12 cellular contexts compared by ENCODE assay signal in genomic region chrX:48854898-48855297, GRCh38. TPM values are rescaled to one million over a fixed set of nuclear protein-coding genes. Genes with fewer than 3 reads are reported as not detected.
A peak's percentile ranks its signal among the peaks of the same experiment; 100 is the strongest.
DNase-seq lines count a peak whose midpoint lies in the region; TF ChIP-seq lines count a peak whose summit lies in the region.
"Had no signal": no experiment of that assay in that cellular context is flagged by ENCODE, and none has a peak within 500 bp of the region (broad histone marks: within the 10 kb centered on the region; RNA-seq: fewer than 3 reads in every experiment).

No MANE protein-coding gene starts in this region.

- no peaks in the 10 kb centered on the region; the same call in 1 of the 2 replicates for H3K4me1 ChIP-seq in Caco-2
- no peaks in the 10 kb centered on the region for H3K4me1 ChIP-seq in Peyer's patch
- H3K4me1 ChIP-seq: heart left ventricle had no signal

- H3K4me1 Mint-ChIP-seq in Caco-2 (ENCODE audit: low read depth, unreplicated experiment): peaks cover 21% of the 10 kb centered on the region

- H3K27ac Mint-ChIP-seq in Caco-2 (ENCODE audit: unreplicated experiment): peak overlapping the region; percentile 17

- TF ChIP-seq POLR2A in Peyer's patch (IDR thresholded peaks at IDR 0.05): no peak

- H3K36me3 Mint-ChIP-seq in Caco-2 (ENCODE audit: insufficient read depth, unreplicated experiment): no peaks in the 10 kb centered on the region

- H3K27ac ChIP-seq in VCaP: no peak overlapping the region
- H3K27ac ChIP-seq in Peyer's patch: no peak overlapping the region
- H3K27ac ChIP-seq: heart left ventricle had no signal

- POLR2A ChIA-PET in Caco-2 (lab: Charles Lee): no interaction called here

- H3K27me3 Mint-ChIP-seq in Caco-2 (ENCODE audit: insufficient read depth, unreplicated experiment): no peaks in the 10 kb centered on the region

- intact Hi-C loops in Caco-2 (cut with micrococcal nuclease; ENCODE audit: unreplicated experiment): loop anchor here (2.0 kb wide), 1 partner anchor 58 kb away; no protein-coding TSS in a partner anchor

- DNase-seq in Caco-2: peak; percentile 36
- DNase-seq in HT1080 (ENCODE audit: low read depth): peak; percentile 25
- DNase-seq in glomerular visceral epithelial cell (ENCODE audit: extremely low spot score): peak; percentile 11
- no peak for DNase-seq in GF-D8 (lab: John Stamatoyannopoulos, UW)
- no peak for DNase-seq in NCI-H2081 treated with DMSO at 0.1 percent for 48 hours (lab: John Stamatoyannopoulos, UW)
- no peak for DNase-seq in Peyer's patch
- DNase-seq in NCI-H2171 treated with DMSO at 0.1 percent for 48 hours (lab: John Stamatoyannopoulos, UW): no peak
- DNase-seq: heart left ventricle; stimulated activated CD4-positive, alpha-beta T cell treated with anti-CD3 and anti-CD28 coated beads, Interleukin-4, amount 100 ng/mL, for 1 hour had no signal

- BruUV-seq in Caco-2 (replicated peaks; lab: Mats Ljungman, UMichigan): no TSS peak

- H3K9me3 Mint-ChIP-seq in Caco-2 (ENCODE audit: unreplicated experiment): no peaks in the 10 kb centered on the region

- no peak overlapping the region for H3K4me3 ChIP-seq in Caco-2 (ENCODE audit: low read depth, low read length)
- no peak overlapping the region for H3K4me3 ChIP-seq in Peyer's patch
- H3K4me3 ChIP-seq: heart left ventricle had no signal

- TF ChIP-seq CTCF in Caco-2 (IDR thresholded peaks at IDR 0.05; ENCODE audit: insufficient read depth in 1 of 2, low read depth in 1 of 2, low read length in 1 of 2, severe bottlenecking in 1 of 2, unreplicated experiment in 1 of 2): peak in 1 of 2 experiments; percentile 30
- TF ChIP-seq CTCF in VCaP (conservative IDR thresholded peaks at IDR 0.05): peak; percentile 23
- peak in 1 of 6 experiments; percentile 34 for TF ChIP-seq CTCF in Peyer's patch (IDR thresholded peaks at IDR 0.05)

- no peaks in the 10 kb centered on the region for H3K27me3 ChIP-seq in Caco-2 (replicated peaks; ENCODE audit: control insufficient read depth, insufficient read depth, low read length)
- no peaks in the 10 kb centered on the region for H3K27me3 ChIP-seq in Peyer's patch

- H3K36me3 ChIP-seq in Caco-2 (ENCODE audit: control insufficient read depth, insufficient read depth, low read length) (no peaks in the 10 kb centered on the region), Peyer's patch (no peaks in the 10 kb centered on the region)
- H3K36me3 ChIP-seq: heart left ventricle had no signal

- H3K4me3 Mint-ChIP-seq in Caco-2 (ENCODE audit: unreplicated experiment): peak overlapping the region; percentile 61
- H3K4me3 Mint-ChIP-seq: naive thymus-derived CD8-positive, alpha-beta T cell had no signal

- H3K9me3 ChIP-seq in Caco-2: no peaks in the 10 kb centered on the region
- no peaks in the 10 kb centered on the region for H3K9me3 ChIP-seq in Peyer's patch

- CTCF ChIA-PET in Caco-2 (lab: Charles Lee): interaction anchor here (0.6 kb wide), 1 partner anchor 57 kb away, joined by 3 read pairs; the partner anchor contains the start of gene SLC35A2

RNA-seq across cellular contexts. Expression of gene PCSK1N, which starts 19.5 kb away (rescaled TPM):
- total RNA-seq in Caco-2 (2022) (19.5 and 24.1 TPM in 2 replicates), Peyer's patch (10 to 100 TPM in 3 of 4 donors, not detected in 1; 19.0 to 49.2 (median 33.5) TPM)
- total RNA-seq in HT1080 (2014; rRNA removed; shearing (Covaris generic)): not detected in 2 replicates
- polyA plus RNA-seq in HT1080 (2015; cell fraction: cytosol; rRNA removed): not detected in 2 replicates
- polyA plus RNA-seq in HT1080 (2015; cell fraction: nucleus; rRNA removed): not detected in 2 replicates
- polyA plus RNA-seq: heart left ventricle had no signal

RNA-seq across cellular contexts. Expression of gene ERAS, which starts 28.6 kb away (rescaled TPM):
- total RNA-seq in Caco-2 (2022): not detected in 2 replicates
- total RNA-seq in HT1080 (2014; rRNA removed; shearing (Covaris generic)): not detected in 2 replicates
- polyA plus RNA-seq in HT1080 (2015; cell fraction: cytosol; rRNA removed): not detected in 2 replicates
- not detected in 2 replicates for polyA plus RNA-seq in HT1080 (2015; cell fraction: nucleus; rRNA removed)
- not detected for total RNA-seq in Peyer's patch
- total RNA-seq: heart left ventricle; naive thymus-derived CD8-positive, alpha-beta T cell; temporal lobe had no signal
- polyA plus RNA-seq: heart left ventricle; naive thymus-derived CD8-positive, alpha-beta T cell had no signal

RNA-seq across cellular contexts. Expression of gene TIMM17B, which starts 42.7 kb away (rescaled TPM):
- total RNA-seq in Caco-2 (2022) (82.5 and 90.6 TPM in 2 replicates), Peyer's patch (10 to 100 TPM; 33.8 to 67.9 (median 54.5) TPM)
- total RNA-seq in HT1080 (2014; rRNA removed; shearing (Covaris generic)): 63.0 and 65.9 TPM in 2 replicates
- 45.5 and 69.6 TPM in 2 replicates for polyA plus RNA-seq in HT1080 (2015; cell fraction: cytosol; rRNA removed)
- 38.4 and 38.9 TPM in 2 replicates for polyA plus RNA-seq in HT1080 (2015; cell fraction: nucleus; rRNA removed)

RNA-seq across cellular contexts. Expression of gene PQBP1, which starts 42.8 kb away (rescaled TPM):
- 111 and 114 TPM in 2 replicates for total RNA-seq in Caco-2 (2022)
- 80.8 and 109 TPM in 2 replicates for total RNA-seq in HT1080 (2014; rRNA removed; shearing (Covaris generic))
- 42.2 and 47.2 TPM in 2 replicates for polyA plus RNA-seq in HT1080 (2015; cell fraction: cytosol; rRNA removed)
- polyA plus RNA-seq in HT1080 (2015; cell fraction: nucleus; rRNA removed): 48.8 and 51.8 TPM in 2 replicates
- 10 to 100 TPM; 63.3 to 86.6 (median 70.1) TPM for total RNA-seq in Peyer's patch

RNA-seq across cellular contexts. Expression of gene HDAC6, which starts 53.0 kb away (rescaled TPM):
- 99.6 and 110 TPM in 2 replicates for total RNA-seq in Caco-2 (2022)
- 11.0 and 12.0 TPM in 2 replicates for total RNA-seq in HT1080 (2014; rRNA removed; shearing (Covaris generic))
- 8.7 and 11.6 TPM in 2 replicates for polyA plus RNA-seq in HT1080 (2015; cell fraction: cytosol; rRNA removed)
- 52.3 and 54.0 TPM in 2 replicates for polyA plus RNA-seq in HT1080 (2015; cell fraction: nucleus; rRNA removed)
- total RNA-seq in Peyer's patch: 100 to 1,000 TPM; 102 to 156 (median 134) TPM

Comparison
In these comparisons a context has a peak if more than half of its experiments do, and no peak if none do; other contexts are left out.
1. DNase-seq: peak in Caco-2 (2 of 2), HT1080 (single experiment) and glomerular visceral epithelial cell (single experiment); none in GF-D8 (single experiment), NCI-H2081 treated with DMSO at 0.1 percent for 48 hours (single experiment), Peyer's patch (0 of 3) and NCI-H2171 treated with DMSO at 0.1 percent for 48 hours (single experiment).